ENCODE assay signal across 23 cellular contexts in the genomic region with DNA sequence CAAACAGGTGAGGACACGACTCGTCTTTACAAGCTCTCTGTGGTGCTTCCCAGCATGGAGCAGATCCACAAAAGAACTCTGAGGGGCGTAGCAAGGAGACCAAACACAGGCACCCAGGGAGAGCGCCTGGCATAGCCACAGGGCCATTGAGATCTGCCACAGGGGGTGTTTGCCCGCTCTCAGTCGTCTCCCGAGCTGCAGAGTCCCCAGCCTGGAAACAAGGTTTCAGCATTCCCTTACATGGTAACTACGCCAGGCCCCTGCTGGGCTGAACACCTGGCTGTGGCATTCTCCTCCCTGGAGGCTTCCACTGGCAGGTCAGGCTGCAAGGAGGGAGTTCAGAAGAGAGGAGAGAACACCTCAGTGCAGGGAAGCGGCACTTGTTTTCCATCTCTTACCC.
DNase-seq lines count a peak whose midpoint lies in the region; ATAC-seq and TF ChIP-seq lines count a peak whose summit lies in the region.
"Had no signal": no experiment of that assay in that cellular context is flagged by ENCODE, and none has a peak within 500 bp of the region (broad histone marks: within the 10 kb centered on the region; RNA-seq: fewer than 3 reads in every experiment).

No MANE protein-coding gene starts in this region.

- H3K4me3 ChIP-seq in upper lobe of right lung, result no peak overlapping the region
- H3K4me3 ChIP-seq: A549, BLaER1, GM12878 had no signal

- DNase-seq in COR-L47 (lab: John Stamatoyannopoulos, UW) (peak; percentile 95), NCI-H146 treated with DMSO at 0.1 percent for 48 hours (lab: John Stamatoyannopoulos, UW; ENCODE audit: unreplicated experiment) (peak; percentile 91), NCI-H69 (lab: John Stamatoyannopoulos, UW) (peak; percentile 95), mesenteric fat pad (ENCODE audit: low spot score) (peak; percentile 55), NCI-H128 (lab: John Stamatoyannopoulos, UW; ENCODE audit: unreplicated experiment) (no peak), retina (no peak), upper lobe of right lung (no peak)
- DNase-seq: CD4-positive, alpha-beta memory T cell; DMS53; EL; HCEC 1CT; IMR-90; NCI-H1436 treated with DMSO at 0.1 percent for 48 hours; NCI-H2171; NCI-H524; PC-3; SIG-M5; T-cell had no signal

- no peaks in the 10 kb centered on the region for H3K27me3 ChIP-seq in upper lobe of right lung
- H3K27me3 ChIP-seq: BLaER1 had no signal

- H3K9me3 ChIP-seq in upper lobe of right lung, result no peaks in the 10 kb centered on the region
- H3K9me3 ChIP-seq: A549, BLaER1 had no signal

- H3K4me1 ChIP-seq in upper lobe of right lung, result no peaks in the 10 kb centered on the region
- H3K4me1 ChIP-seq: A549, BLaER1 had no signal

- ATAC-seq in upper lobe of right lung, result no peak
- ATAC-seq: A549, GM12878, PC-3, SK-N-SH treated with all-trans-retinoic acid at 6 μM for 48 hours, T-cell had no signal

- no peak overlapping the region for H3K27ac ChIP-seq in upper lobe of right lung
- H3K27ac ChIP-seq: A549, BLaER1, RWPE1 had no signal

- intact Hi-C loops in upper lobe of right lung (cut with DNase I), result no loop called here

- no peaks in the 10 kb centered on the region for H3K36me3 ChIP-seq in upper lobe of right lung
- H3K36me3 ChIP-seq: BLaER1 had no signal

- TF ChIP-seq CTCF in upper lobe of right lung (IDR thresholded peaks at IDR 0.05), result no peak

Comparison
In these comparisons a context has a peak if more than half of its experiments do, and no peak if none do; other contexts are left out.
1. DNase-seq: peak in COR-L47 (single experiment), NCI-H146 treated with DMSO at 0.1 percent for 48 hours (single experiment), NCI-H69 (single experiment) and mesenteric fat pad (single experiment); none in NCI-H128 (single experiment), retina (single experiment) and upper lobe of right lung (single experiment).